ENCODE assay signal across 28 cellular contexts in the genomic region with DNA sequence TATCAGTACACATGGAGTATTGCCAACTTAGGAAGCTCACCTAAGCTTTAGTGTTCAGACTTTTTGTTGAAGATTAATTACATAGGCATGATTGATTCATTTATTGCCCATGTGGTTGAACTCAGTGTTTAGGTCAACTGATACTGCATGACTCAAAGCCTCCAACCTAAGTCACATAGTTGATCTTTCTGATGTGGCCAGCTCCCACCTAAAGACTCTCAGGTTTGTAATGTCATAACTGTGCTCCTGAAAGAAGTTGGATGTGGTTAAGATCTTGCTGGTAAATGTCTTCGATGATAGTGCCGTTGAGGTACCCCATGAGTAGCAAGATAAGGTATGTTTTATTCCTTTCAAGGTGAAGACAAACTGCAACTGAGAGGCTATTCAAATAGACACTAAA.
"Had no signal": no experiment of that assay in that cellular context is flagged by ENCODE, and none has a peak within 500 bp of the region (broad histone marks: within the 10 kb centered on the region; RNA-seq: fewer than 3 reads in every experiment).

No MANE protein-coding gene starts in this region.

- H3K4me3 ChIP-seq: adrenal gland, body of pancreas, esophagus squamous epithelium, heart right ventricle, left lung, lower lobe of right lung, right atrium auricular region, smooth muscle cell, tibial nerve had no signal

- H3K9me3 ChIP-seq: adrenal gland, body of pancreas, esophagus squamous epithelium, left lung, lower lobe of right lung, right atrium auricular region, tibial nerve had no signal

- H3K36me3 ChIP-seq: adrenal gland, esophagus squamous epithelium, heart right ventricle, left lung, lower lobe of right lung, right atrium auricular region, tibial nerve had no signal

- H3K4me1 ChIP-seq: adrenal gland, body of pancreas, esophagus squamous epithelium, heart right ventricle, left lung, lower lobe of right lung, right atrium auricular region, tibial nerve had no signal

- ATAC-seq: body of pancreas; heart right ventricle; left lung; lower lobe of right lung; natural killer cell; stimulated activated naive B cell treated with anti-CD40 and anti-IgM and Interleukin-4, amounts not matched to agents 10 μg/mL and 1 μg/mL and 100 μg/mL, for 72 hours had no signal

- DNase-seq: activated CD4-positive, alpha-beta T cell treated with anti-CD3 and anti-CD28 coated beads, Interleukin-2, amount 50 U/mL, for 4 hours; activated CD4-positive, CD25-positive, alpha-beta regulatory T cell treated with anti-CD3 and anti-CD28 coated beads, Interleukin-2, amount 50 U/mL, for 72 hours; activated effector memory CD4-positive, alpha-beta T cell treated with anti-CD3 and anti-CD28 coated beads, Interleukin-2, amount 50 U/mL, for 16 hours; adrenal gland; aorta; body of pancreas; dermis blood vessel endothelial cell; effector CD4-positive, alpha-beta T cell; esophagus squamous epithelium; foreskin melanocyte; heart right ventricle; kidney glomerular epithelial cell; left lung; lower lobe of right lung; mesendoderm; natural killer cell; stimulated activated CD4-positive, alpha-beta T cell treated with anti-CD3 and anti-CD28 coated beads, Interleukin-4, amount 100 ng/mL, for 4 hours; stimulated activated CD8-positive, alpha-beta memory T cell treated with anti-CD3 and anti-CD28 coated beads, Interleukin-4, amount 100 ng/mL, for 48 hours; stimulated activated naive B cell treated with anti-CD40 and anti-IgM and Interleukin-4, amounts not matched to agents 10 μg/mL and 1 μg/mL and 100 μg/mL, for 72 hours; T-helper 9 cell had no signal

- H3K36me3 Mint-ChIP-seq: natural killer cell; stimulated activated naive B cell treated with anti-CD40 and anti-IgM and Interleukin-4, amounts not matched to agents 10 μg/mL and 1 μg/mL and 100 μg/mL, for 72 hours had no signal

- H3K27me3 ChIP-seq: adrenal gland, body of pancreas, esophagus squamous epithelium, left lung, right atrium auricular region had no signal

- FAIRE-seq: colon, TTC549 had no signal

- H3K27ac ChIP-seq: adrenal gland, body of pancreas, epithelial cell of prostate, esophagus squamous epithelium, heart right ventricle, left lung, lower lobe of right lung, right atrium auricular region, tibial nerve, VCaP had no signal

- H3K9me3 Mint-ChIP-seq: activated naive CD4-positive, alpha-beta T cell treated with anti-CD3 and anti-CD28 coated beads, Interleukin-2, amount 50 U/mL, for 24 hours had no signal

- H3K4me2 ChIP-seq: smooth muscle cell had no signal

- H3K27ac Mint-ChIP-seq: activated naive CD4-positive, alpha-beta T cell treated with anti-CD3 and anti-CD28 coated beads, Interleukin-2, amount 50 U/mL, for 24 hours; natural killer cell; stimulated activated naive B cell treated with anti-CD40 and anti-IgM and Interleukin-4, amounts not matched to agents 10 μg/mL and 1 μg/mL and 100 μg/mL, for 72 hours had no signal
